Comparison of ENCODE assay signal across 18 cellular contexts in genomic region chr2:36432479-36432878, GRCh38.
DNase-seq lines count a peak whose midpoint lies in the region; ATAC-seq, FAIRE-seq and TF ChIP-seq lines count a peak whose summit lies in the region.
"Had no signal": no experiment of that assay in that cellular context is flagged by ENCODE, and none has a peak within 500 bp of the region (broad histone marks: within the 10 kb centered on the region; RNA-seq: fewer than 3 reads in every experiment).

No MANE protein-coding gene starts in this region.

- TF ChIP-seq POLR2A in HepG2 (IDR thresholded peaks at IDR 0.05; ENCODE audit: insufficient read depth in 1 of 2, low read depth in 2 of 2, low read length in 2 of 2) = no peak
- TF ChIP-seq POLR2A in gastroesophageal sphincter (IDR thresholded peaks at IDR 0.05) = no peak
- TF ChIP-seq POLR2A in lower leg skin (IDR thresholded peaks at IDR 0.05) = no peak

- H4K20me1 ChIP-seq in HepG2 (ENCODE audit: insufficient read depth, low read length) = peaks cover 73% of the 10 kb centered on the region

- H3K4me1 ChIP-seq in liver (ENCODE audit: control insufficient read depth in 4 of 4, insufficient read depth in 4 of 4, low read length in 3 of 4) (peaks cover 0 to 4% (median under 1%) of the 10 kb centered on the region in 4 donors), HepG2 (ENCODE audit: insufficient read depth, low read length) (peaks cover 38% of the 10 kb centered on the region), gastroesophageal sphincter (peaks cover 14 to 85% (median 17%) of the 10 kb centered on the region in 3 donors), rectal smooth muscle tissue (ENCODE audit: control insufficient read depth, insufficient read depth, low read length) (peaks cover 19% of the 10 kb centered on the region)

- POLR2A ChIA-PET in HepG2 (lab: Yijun Ruan, JAX) = interaction anchor here (0.6 to 2.1 kb wide), 5 partner anchors 11 to 538 kb away, joined by 3 to 9 read pairs (median 4); no protein-coding TSS in a partner anchor

- TF ChIP-seq CTCF in liver (IDR thresholded peaks at IDR 0.05; ENCODE audit: low read depth, low read length, missing input control) = no peak
- no peak for TF ChIP-seq CTCF in HepG2 (CRISPR knock-in tag; IDR thresholded peaks at IDR 0.05)
- TF ChIP-seq CTCF in gastroesophageal sphincter (IDR thresholded peaks at IDR 0.05) = no peak
- no peak for TF ChIP-seq CTCF in lower leg skin (IDR thresholded peaks at IDR 0.05)

- in situ Hi-C loops in HepG2 (cut with HindIII; ENCODE audit: extremely low pct_ligation_motif_present, low pct_unique_long_range_greater_than_20kb) = no loop called here

- BruUV-seq in HepG2 (replicated peaks; lab: Mats Ljungman, UMichigan) = no TSS peak

- no peak overlapping the region for H3K4me3 ChIP-seq in liver (ENCODE audit: low read depth in 1 of 3, low read length in 3 of 3)
- no peak overlapping the region for H3K4me3 ChIP-seq in HepG2 (replicated peaks in 1 of 3; ENCODE audit: insufficient read depth in 1 of 3, low read depth in 2 of 3, low read length in 3 of 3)
- no peak overlapping the region for H3K4me3 ChIP-seq in gastroesophageal sphincter
- H3K4me3 ChIP-seq in rectal smooth muscle tissue (ENCODE audit: low read length) = no peak overlapping the region
- no peak overlapping the region for H3K4me3 ChIP-seq in lower leg skin (ENCODE audit: low read depth, poor library complexity, severe bottlenecking)
- H3K4me3 ChIP-seq: upper lobe of right lung had no signal

- TF ChIP-seq RAD21 in liver (IDR thresholded peaks at IDR 0.05) (no peak), HepG2 (CRISPR knock-in tag; IDR thresholded peaks at IDR 0.05) (no peak)

- no peak for TF ChIP-seq EP300 in HepG2 (IDR thresholded peaks at IDR 0.05; ENCODE audit: low read depth in 2 of 2, low read length in 2 of 2)
- no peak for TF ChIP-seq EP300 in HepG2 (CRISPR knock-in tag; IDR thresholded peaks at IDR 0.05; ENCODE audit: borderline replicate concordance)
- no peak for TF ChIP-seq EP300 in gastroesophageal sphincter (IDR thresholded peaks at IDR 0.05)

- peaks cover 57% of the 10 kb centered on the region for H3K79me2 ChIP-seq in HepG2 (ENCODE audit: insufficient read depth, low read length)

- intact Hi-C loops in HepG2 (cut with micrococcal nuclease; ENCODE audit: unreplicated experiment) = loop anchor here (2.0 kb wide), 3 partner anchors 16 to 70 kb away; no protein-coding TSS in a partner anchor
- intact Hi-C loops in lower leg skin (cut with DNase I; ENCODE audit: low total_unique reads) = no loop called here

- H2AFZ ChIP-seq in HepG2 (ENCODE audit: low read length) = no peak overlapping the region

- H3K4me2 ChIP-seq in HepG2 (ENCODE audit: low read depth, low read length) = no peak overlapping the region

- CTCF ChIA-PET in HepG2 (lab: Yijun Ruan, JAX; ENCODE audit: low intra/inter-chr PET ratio, low total read pairs) = no interaction called here

- H3K9me3 ChIP-seq in liver (ENCODE audit: control insufficient read depth in 4 of 4, low read length in 3 of 4) = no peaks in the 10 kb centered on the region
- no peaks in the 10 kb centered on the region for H3K9me3 ChIP-seq in HepG2 (ENCODE audit: low read length)
- H3K9me3 ChIP-seq in gastroesophageal sphincter = no peaks in the 10 kb centered on the region
- H3K9me3 ChIP-seq: upper lobe of right lung had no signal

- no peak for FAIRE-seq in HepG2 (lab: Jason Lieb, UNC)
- FAIRE-seq: frontal cortex had no signal

- no peak for ATAC-seq in HepG2
- ATAC-seq in gastroesophageal sphincter = no peak
- ATAC-seq: upper lobe of right lung had no signal

- H3K9ac ChIP-seq in liver (ENCODE audit: low read depth in 1 of 2, low read length in 2 of 2) (no peak overlapping the region), HepG2 (ENCODE audit: insufficient read depth, low read depth, low read length) (no peak overlapping the region), rectal smooth muscle tissue (ENCODE audit: low read length) (no peak overlapping the region)

- H3K27me3 ChIP-seq in liver (ENCODE audit: control insufficient read depth in 4 of 4, insufficient read depth in 4 of 4, low read length in 3 of 4) = no peaks in the 10 kb centered on the region
- no peaks in the 10 kb centered on the region for H3K27me3 ChIP-seq in HepG2 (ENCODE audit: control insufficient read depth in 1 of 2, insufficient read depth in 2 of 2, low read length in 2 of 2)
- H3K27me3 ChIP-seq in gastroesophageal sphincter = no peaks in the 10 kb centered on the region
- H3K27me3 ChIP-seq in rectal smooth muscle tissue (ENCODE audit: control insufficient read depth, insufficient read depth, low read length) = no peaks in the 10 kb centered on the region
- H3K27me3 ChIP-seq: upper lobe of right lung had no signal

- H3K36me3 ChIP-seq in liver (ENCODE audit: control insufficient read depth in 4 of 4, insufficient read depth in 3 of 4, low read depth in 1 of 4, low read length in 3 of 4) (no peaks in the 10 kb centered on the region), HepG2 (replicated peaks in 1 of 2; ENCODE audit: control insufficient read depth in 1 of 2, insufficient read depth in 2 of 2, low read length in 2 of 2) (peaks cover 5 to 7% of the 10 kb centered on the region in 2 experiments; a peak in 3 of 5 replicates), gastroesophageal sphincter (no peaks in the 10 kb centered on the region), rectal smooth muscle tissue (ENCODE audit: control insufficient read depth, insufficient read depth, low read length) (no peaks in the 10 kb centered on the region)
- H3K36me3 ChIP-seq: upper lobe of right lung had no signal

- 74% methylated on average over 3 of the region's 3 CpGs for WGBS in liver
- 96% methylated on average over 3 of the region's 3 CpGs for WGBS in HepG2 (ENCODE audit: low lambda C conversion rate)
- WGBS in gastroesophageal sphincter (ENCODE audit: low coverage in 1 of 2), 2 donors = 71 to 85% methylated on average over 2 to 3 of the region's 3 CpGs
- WGBS in lower leg skin, 2 donors = 69 to 73% methylated on average over 3 of the region's 3 CpGs

- no peak for DNase-seq in HepG2 (ENCODE audit: low spot score)
- DNase-seq in NCI-H345 treated with DMSO at 0.1 percent for 48 hours (lab: John Stamatoyannopoulos, UW; ENCODE audit: unreplicated experiment) = no peak
- DNase-seq in lower leg skin (ENCODE audit: low spot score in 2 of 2) = no peak
- no peak for DNase-seq in DMS 273 treated with DMSO at 0.1 percent for 48 hours (lab: John Stamatoyannopoulos, UW)
- DNase-seq in T-helper 9 cell = no peak
- DNase-seq: activated CD8-positive, alpha-beta memory T cell treated with anti-CD3 and anti-CD28 coated beads, Interleukin-2, amount 50 U/mL, for 4 hours; activated naive CD8-positive, alpha-beta T cell treated with anti-CD3 and anti-CD28 coated beads, Interleukin-2, amount 10 ng/mL, durations not matched to agents 7 days and 5 days; dermis blood vessel endothelial cell; NCI-H1436; NCI-H524 treated with DMSO at 0.1 percent for 48 hours; SHP77 treated with DMSO at 0.1 percent for 48 hours; stimulated activated CD4-positive, alpha-beta T cell treated with anti-CD3 and anti-CD28 coated beads, Interleukin-2, amount 100 ng/mL, for 24 hours; stimulated activated naive CD4-positive, alpha-beta T cell treated with Interleukin-2 at 50 U/mL for 16 hours; upper lobe of right lung had no signal

- H3K27ac ChIP-seq in liver (ENCODE audit: low read depth in 1 of 2, low read length in 2 of 2) (no peak overlapping the region), HepG2 (ENCODE audit: extremely low read length, insufficient read depth, low read length) (no peak overlapping the region), gastroesophageal sphincter (peak overlapping the region; percentile 60 to 80 (median 76)), rectal smooth muscle tissue (ENCODE audit: low read depth, low read length) (peak overlapping the region; percentile 34)
- H3K27ac ChIP-seq: upper lobe of right lung had no signal

TF ChIP-seq in liver, 16 proteins besides CTCF, POLR2A, EP300 and RAD21 (continues in another document):
- peak; percentile 90 for TF ChIP-seq NR2F2 (IDR thresholded peaks at IDR 0.05)

TF ChIP-seq in HepG2, 621 proteins besides CTCF, POLR2A, EP300 and RAD21 (continues in another document):
- TF ChIP-seq ZNF607 (CRISPR knock-in tag; IDR thresholded peaks at IDR 0.05; ENCODE audit: borderline replicate concordance) = no peak
- TF ChIP-seq ZNF451 (CRISPR knock-in tag; IDR thresholded peaks at IDR 0.05) = no peak
- TF ChIP-seq PRDM10 (CRISPR knock-in tag; IDR thresholded peaks at IDR 0.05; ENCODE audit: low read depth) = no peak
- TF ChIP-seq ZNF230 (CRISPR knock-in tag; IDR thresholded peaks at IDR 0.05) = no peak
- no peak for TF ChIP-seq SALL1 (CRISPR knock-in tag; IDR thresholded peaks at IDR 0.05)

Comparison
In these comparisons a context has a peak if more than half of its experiments do, and no peak if none do; other contexts are left out.
1. H3K27ac ChIP-seq: peak in gastroesophageal sphincter (4 of 4) and rectal smooth muscle tissue (single experiment); none in liver (0 of 2) and HepG2 (single experiment).